ENCODE assay signal across 16 cellular contexts in genomic region chr2:238031749-238032148, GRCh38. TPM values are rescaled to one million over a fixed set of nuclear protein-coding genes. Genes with fewer than 3 reads are reported as not detected.
DNase-seq lines count a peak whose midpoint lies in the region; ATAC-seq and TF ChIP-seq lines count a peak whose summit lies in the region.
"Had no signal": no experiment of that assay in that cellular context is flagged by ENCODE, and none has a peak within 500 bp of the region (broad histone marks: within the 10 kb centered on the region; RNA-seq: fewer than 3 reads in every experiment).

No MANE protein-coding gene starts in this region.

- CTCF ChIA-PET in MCF 10A (lab: Yijun Ruan, JAX): no interaction called here

- H3K27me3 Mint-ChIP-seq in MCF 10A (ENCODE audit: insufficient read depth, unreplicated experiment) (no peaks in the 10 kb centered on the region), mesothelial cell of epicardium (ENCODE audit: low read depth) (no peaks in the 10 kb centered on the region)
- H3K27me3 Mint-ChIP-seq: CD4-positive, alpha-beta T cell had no signal

- H3K4me3 ChIP-seq in breast epithelium: no peak overlapping the region
- H3K4me3 ChIP-seq: BLaER1 treated with 17β-estradiol and CSF1 and Interleukin-3, amounts not matched to agents 10 nM and 100 nM; GM12878; GM23248 had no signal

- intact Hi-C loops in MCF 10A (cut with micrococcal nuclease): no loop called here
- intact Hi-C loops in breast epithelium (cut with DNase I; ENCODE audit: low total_unique reads): no loop called here

- no TSS peak for BruUV-seq in MCF 10A (replicated peaks; lab: Mats Ljungman, UMichigan)

- H3K9me3 ChIP-seq in breast epithelium: no peaks in the 10 kb centered on the region
- H3K9me3 ChIP-seq: BLaER1 treated with 17β-estradiol and CSF1 and Interleukin-3, amounts not matched to agents 10 nM and 100 nM had no signal

- TF ChIP-seq POLR2A in breast epithelium (IDR thresholded peaks at IDR 0.05): no peak

- H3K4me3 Mint-ChIP-seq in MCF 10A (ENCODE audit: unreplicated experiment) (no peak overlapping the region), mesothelial cell of epicardium (no peak overlapping the region)
- H3K4me3 Mint-ChIP-seq: CD4-positive, alpha-beta T cell had no signal

- POLR2A ChIA-PET in MCF 10A (lab: Yijun Ruan, JAX): no interaction called here

- TF ChIP-seq CTCF in MCF 10A (IDR thresholded peaks at IDR 0.05; ENCODE audit: unreplicated experiment) (no peak), breast epithelium (IDR thresholded peaks at IDR 0.05) (no peak), mesothelial cell of epicardium (IDR thresholded peaks at IDR 0.05; ENCODE audit: unreplicated experiment) (no peak)

- H3K4me1 ChIP-seq in breast epithelium: no peaks in the 10 kb centered on the region

- H3K27ac ChIP-seq in breast epithelium: no peak overlapping the region
- H3K27ac ChIP-seq: BLaER1 treated with 17β-estradiol and CSF1 and Interleukin-3, amounts not matched to agents 10 nM and 100 nM; GM23248; HL-60 had no signal

- H3K4me1 Mint-ChIP-seq in MCF 10A (ENCODE audit: insufficient read depth, unreplicated experiment): peaks cover 9% of the 10 kb centered on the region
- H3K4me1 Mint-ChIP-seq in mesothelial cell of epicardium: no peaks in the 10 kb centered on the region

- no peaks in the 10 kb centered on the region for H3K27me3 ChIP-seq in breast epithelium
- H3K27me3 ChIP-seq: BLaER1 treated with 17β-estradiol and CSF1 and Interleukin-3, amounts not matched to agents 10 nM and 100 nM had no signal

- ATAC-seq in esophagus mucosa (peak; percentile 72), GM19035 (IDR thresholded peaks at IDR 0.05; ENCODE audit: unreplicated experiment) (no peak)
- ATAC-seq: HCT116 had no signal

- DNase-seq in MCF 10A (ENCODE audit: unreplicated experiment): peak; percentile 11
- no peak for DNase-seq in breast epithelium (ENCODE audit: low spot score in 2 of 2)
- DNase-seq in mesothelial cell of epicardium (ENCODE audit: low spot score in 2 of 2, unreplicated experiment in 2 of 2): peak in 1 of 2 experiments; percentile 34
- no peak for DNase-seq in DMS 273 (lab: John Stamatoyannopoulos, UW; ENCODE audit: unreplicated experiment)
- DNase-seq in NCI-H2171 (lab: John Stamatoyannopoulos, UW): no peak
- DNase-seq: ACHN; Calu3; CD4-positive, alpha-beta T cell; DMS79; GM23248 had no signal

- H3K9me3 Mint-ChIP-seq in MCF 10A (ENCODE audit: unreplicated experiment): no peaks in the 10 kb centered on the region
- no peaks in the 10 kb centered on the region for H3K9me3 Mint-ChIP-seq in mesothelial cell of epicardium
- H3K9me3 Mint-ChIP-seq: CD4-positive, alpha-beta T cell had no signal

- peak overlapping the region; percentile 69 for H3K27ac Mint-ChIP-seq in MCF 10A (ENCODE audit: low read depth, unreplicated experiment)
- H3K27ac Mint-ChIP-seq in mesothelial cell of epicardium: peak overlapping the region; percentile 31
- H3K27ac Mint-ChIP-seq: CD4-positive, alpha-beta T cell had no signal

- no peaks in the 10 kb centered on the region for H3K36me3 ChIP-seq in breast epithelium

- H3K36me3 Mint-ChIP-seq in MCF 10A (ENCODE audit: insufficient read depth, unreplicated experiment): peaks cover 53% of the 10 kb centered on the region
- peaks cover 28% of the 10 kb centered on the region for H3K36me3 Mint-ChIP-seq in mesothelial cell of epicardium

RNA-seq across cellular contexts. Expression of gene SCLY, which starts 29.1 kb away (rescaled TPM):
- 40.1 and 40.4 TPM in 2 replicates for total RNA-seq in MCF 10A (2022)
- total RNA-seq in breast epithelium: 10 to 100 TPM; 11.2 to 16.7 (median 12.1) TPM
- total RNA-seq in esophagus mucosa: 8.9 TPM
- 19.9 to 21.5 TPM (median 20.4 TPM) in 3 replicates for total RNA-seq in mesothelial cell of epicardium
